ENCODE assay signal across 8 cellular contexts in genomic region chr2:208915401-208915800, GRCh38.
"Had no signal": no experiment of that assay in that cellular context is flagged by ENCODE, and none has a peak within 500 bp of the region (broad histone marks: within the 10 kb centered on the region; RNA-seq: fewer than 3 reads in every experiment).

No MANE protein-coding gene starts in this region.

- H3K4me3 ChIP-seq: GM12878 had no signal

- DNase-seq: GDM1, GF-D8 had no signal

- FAIRE-seq: G401.6, GM12878, GM12891, GM12892, GM18507, GM19239 had no signal

- ATAC-seq: GM12878 had no signal
